8 cellular contexts compared by ENCODE assay signal in genomic region chr11:59668950-59669610, GRCh38.
DNase-seq lines count a peak whose midpoint lies in the region; ATAC-seq lines count a peak whose summit lies in the region.

PATL1 (minus strand) TSS chr11:59669037; CDS start chr11:59668895, 142 bp downstream.

- no peaks in the 10 kb centered on the region for H3K27me3 ChIP-seq in BLaER1 treated with 17β-estradiol and CSF1 and Interleukin-3, amounts not matched to agents 10 nM and 100 nM

- H3K36me3 ChIP-seq in BLaER1 treated with 17β-estradiol and CSF1 and Interleukin-3, amounts not matched to agents 10 nM and 100 nM = peaks cover 27 to 31% (median 28%) of the 10 kb centered on the region in 11 experiments

- peak within 1 kb of the TSS; percentile 76 to 98 (median 89) for H3K27ac ChIP-seq in BLaER1 treated with 17β-estradiol and CSF1 and Interleukin-3, amounts not matched to agents 10 nM and 100 nM

- peak within 1 kb of the TSS; percentile 88 to 99 (median 95) for H3K4me2 ChIP-seq in BLaER1 treated with 17β-estradiol and CSF1 and Interleukin-3, amounts not matched to agents 10 nM and 100 nM

- ATAC-seq in GM19351 (IDR thresholded peaks at IDR 0.05; ENCODE audit: unreplicated experiment) (peak; percentile 89), HG03521 (IDR thresholded peaks at IDR 0.05; ENCODE audit: unreplicated experiment) (peak; percentile 90)

- H3K9ac ChIP-seq in BLaER1 treated with 17β-estradiol and CSF1 and Interleukin-3, amounts not matched to agents 10 nM and 100 nM = peak within 1 kb of the TSS; percentile 77 to 93 (median 87)

- peak within 1 kb of the TSS; percentile 76 to 90 (median 84) for H3K4me3 ChIP-seq in BLaER1 treated with 17β-estradiol and CSF1 and Interleukin-3, amounts not matched to agents 10 nM and 100 nM

- H3K4me1 ChIP-seq in BLaER1 treated with 17β-estradiol and CSF1 and Interleukin-3, amounts not matched to agents 10 nM and 100 nM = peaks cover 25 to 49% (median 28%) of the 10 kb centered on the region in 10 experiments

- H3K9me3 ChIP-seq in BLaER1 treated with 17β-estradiol and CSF1 and Interleukin-3, amounts not matched to agents 10 nM and 100 nM (replicated peaks in 1 of 11) = no peaks in the 10 kb centered on the region

- DNase-seq in NCI-H748 (lab: John Stamatoyannopoulos, UW; ENCODE audit: unreplicated experiment) (peak; percentile 97), dedifferentiated amniotic fluid mesenchymal stem cell (ENCODE audit: extremely low spot score) (peak; percentile 98), left kidney (ENCODE audit: low read depth, low spot score) (peak; percentile 100)
- peak; percentile 99 for DNase-seq in activated CD4-positive, alpha-beta T cell treated with anti-CD3 and anti-CD28 coated beads, Interleukin-2, amount 50 U/mL, for 1 hour
- DNase-seq in stimulated activated CD4-positive, alpha-beta T cell treated with anti-CD3 and anti-CD28 coated beads, Interleukin-2, amount 100 ng/mL, for 24 hours = peak; percentile 98 to 99

- H4K20me1 ChIP-seq in BLaER1 treated with 17β-estradiol and CSF1 and Interleukin-3, amounts not matched to agents 10 nM and 100 nM = peaks cover 3 to 39% (median 28%) of the 10 kb centered on the region in 11 experiments; a peak in 19 of 22 replicates

Comparison
In these comparisons a context has a peak if more than half of its experiments do, and no peak if none do; other contexts are left out.
1. Peak in every context shown above with its lines: DNase-seq, ATAC-seq, H3K4me3 ChIP-seq and H3K27ac ChIP-seq.